8 cellular contexts compared by ENCODE assay signal in genomic region chr6:44297063-44298038, GRCh38. TPM values are rescaled to one million over a fixed set of nuclear protein-coding genes. Genes with fewer than 3 reads are reported as not detected.
A peak's percentile ranks its signal among the peaks of the same experiment; 100 is the strongest.
DNase-seq lines count a peak whose midpoint lies in the region; ATAC-seq, FAIRE-seq and TF ChIP-seq lines count a peak whose summit lies in the region.
"Had no signal": no experiment of that assay in that cellular context is flagged by ENCODE, and none has a peak within 500 bp of the region (broad histone marks: within the 10 kb centered on the region; RNA-seq: fewer than 3 reads in every experiment).

No MANE protein-coding gene starts in this region.

- no peak overlapping the region for H2BK20ac ChIP-seq in H9 (ENCODE audit: low read depth, low read length, poor library complexity, severe bottlenecking)

- H3K79me1 ChIP-seq in H9 (ENCODE audit: insufficient read depth, low read depth, low read length, poor library complexity, severe bottlenecking): no peaks in the 10 kb centered on the region

- H3K9ac ChIP-seq in H9 (ENCODE audit: extremely low read depth, insufficient read length, low read length) (no peak overlapping the region), SK-N-MC (ENCODE audit: insufficient read length) (no peak overlapping the region), astrocyte (ENCODE audit: low read length) (no peak overlapping the region)

- H3K9me3 ChIP-seq in H9 (ENCODE audit: control insufficient read depth, low read depth, low read length) (no peaks in the 10 kb centered on the region), SK-N-MC (ENCODE audit: low read depth, low read length) (no peaks in the 10 kb centered on the region), astrocyte (ENCODE audit: insufficient read depth, low read depth, low read length) (peaks cover 3% of the 10 kb centered on the region), hepatocyte (ENCODE audit: low read depth) (no peaks in the 10 kb centered on the region)
- H3K9me3 ChIP-seq: SJSA1 had no signal

- no peak overlapping the region for H3K18ac ChIP-seq in H9 (ENCODE audit: insufficient read length, low read depth, low read length)

- no peak overlapping the region for H3K27ac ChIP-seq in H9 (ENCODE audit: insufficient read length, low read depth, low read length)
- H3K27ac ChIP-seq in SK-N-MC: no peak overlapping the region
- H3K27ac ChIP-seq in astrocyte (ENCODE audit: low read depth, low read length): no peak overlapping the region
- no peak overlapping the region for H3K27ac ChIP-seq in hepatocyte
- H3K27ac ChIP-seq: SJSA1 had no signal

- H4K20me1 ChIP-seq in H9 (ENCODE audit: control insufficient read depth, insufficient read depth, insufficient read length) (no peaks in the 10 kb centered on the region), astrocyte (ENCODE audit: insufficient read depth, low read length) (peaks cover 21% of the 10 kb centered on the region), hepatocyte (ENCODE audit: insufficient read depth, poor library complexity, severe bottlenecking) (no peaks in the 10 kb centered on the region)

- peak overlapping the region; percentile 74 for H3K4me3 ChIP-seq in SK-N-MC
- peak overlapping the region; percentile 33 for H3K4me3 ChIP-seq in astrocyte (ENCODE audit: insufficient read depth, low read depth, low read length)
- H3K4me3 ChIP-seq in hepatocyte: peak overlapping the region; percentile 36
- H3K4me3 ChIP-seq: SJSA1 had no signal

- H3K27me3 Mint-ChIP-seq in H9 (ENCODE audit: low read depth) (peaks cover 48% of the 10 kb centered on the region), astrocyte (ENCODE audit: low read depth, unreplicated experiment) (peaks cover 55% of the 10 kb centered on the region)

- H3K27ac Mint-ChIP-seq in H9: peak overlapping the region in 1 of 3 experiments; percentile 52; a peak in 1 of 7 replicates
- peak overlapping the region; percentile 41 for H3K27ac Mint-ChIP-seq in astrocyte (ENCODE audit: unreplicated experiment)

- H3K9me3 Mint-ChIP-seq in H9 (no peaks in the 10 kb centered on the region), astrocyte (ENCODE audit: unreplicated experiment) (peaks cover 5% of the 10 kb centered on the region)

- peaks cover 13 to 14% of the 10 kb centered on the region in 2 experiments for H3K4me1 Mint-ChIP-seq in H9
- peaks cover 1% of the 10 kb centered on the region for H3K4me1 Mint-ChIP-seq in astrocyte (ENCODE audit: low read depth, unreplicated experiment)

- H3K4me1 ChIP-seq in H9 (ENCODE audit: insufficient read depth, low read length) (no peaks in the 10 kb centered on the region), astrocyte (ENCODE audit: insufficient read depth, low read length) (peaks cover 12% of the 10 kb centered on the region), hepatocyte (ENCODE audit: insufficient read depth) (peaks cover 3% of the 10 kb centered on the region)

- H3K4me3 Mint-ChIP-seq in H9: peak overlapping the region; percentile 65 to 83
- H3K4me3 Mint-ChIP-seq in astrocyte (ENCODE audit: unreplicated experiment): peak overlapping the region; percentile 78

- H2BK12ac ChIP-seq in H9 (ENCODE audit: insufficient read length, low read depth, low read length): no peak overlapping the region

- H4K8ac ChIP-seq in H9 (replicated peaks; ENCODE audit: insufficient read length, low read depth, low read length): no peak overlapping the region

- H3K23ac ChIP-seq in H9 (ENCODE audit: insufficient read length, low read depth, low read length): no peak overlapping the region

- WGBS in H9 (ENCODE audit: extremely low coverage, insufficient read length, low lambda C conversion rate): no CpG with 5 or more reads among the region's 86 CpGs
- 2% methylated on average over 85 of the region's 86 CpGs for WGBS in hepatocyte (ENCODE audit: low lambda C conversion rate, missing lambda C conversion rate)

- TF ChIP-seq CTCF in H9 (conservative IDR thresholded peaks at IDR 0.05) (no peak), astrocyte (IDR thresholded peaks at IDR 0.05; ENCODE audit: insufficient read depth, low read depth, low read length) (no peak), hepatocyte (IDR thresholded peaks at IDR 0.05; ENCODE audit: poor library complexity) (no peak)

- H3K14ac ChIP-seq in H9 (ENCODE audit: insufficient read depth, low read length): peak overlapping the region; percentile 21; the same call in 1 of the 2 replicates

- H2BK120ac ChIP-seq in H9 (ENCODE audit: low read depth, low read length, poor library complexity, severe bottlenecking): no peak overlapping the region

- H3K4ac ChIP-seq in H9 (ENCODE audit: low read depth, low read length): no peak overlapping the region

- H2AFZ ChIP-seq in H9 (ENCODE audit: low read length) (no peak overlapping the region), astrocyte (ENCODE audit: low read depth, low read length) (no peak overlapping the region), hepatocyte (no peak overlapping the region)

- no peak overlapping the region for H2BK5ac ChIP-seq in H9 (ENCODE audit: insufficient read length, low read length)

- no peaks in the 10 kb centered on the region for H3K9me2 ChIP-seq in hepatocyte (replicated peaks; ENCODE audit: insufficient read depth)

- no peak overlapping the region for H4K5ac ChIP-seq in H9 (ENCODE audit: insufficient read length, low read depth, low read length)

- H3K4me2 ChIP-seq in H9 (ENCODE audit: insufficient read depth, insufficient read length, low read length) (peak overlapping the region; percentile 89), astrocyte (ENCODE audit: low read length) (peak overlapping the region; percentile 80), hepatocyte (peak overlapping the region; percentile 100)

- no peak overlapping the region for H4K91ac ChIP-seq in H9 (ENCODE audit: insufficient read length, low read depth, low read length)

- intact Hi-C loops in sciatic nerve (cut with DNase I): no loop called here

- H3K27me3 ChIP-seq in H9 (ENCODE audit: insufficient read depth, low read length) (no peaks in the 10 kb centered on the region; the same call in 1 of the 2 replicates), astrocyte (ENCODE audit: insufficient read depth, low read length) (peaks cover 43% of the 10 kb centered on the region), hepatocyte (peaks cover 55% of the 10 kb centered on the region)

- H2AK5ac ChIP-seq in H9 (ENCODE audit: insufficient read length, low read length): no peak overlapping the region

- H3K36me3 Mint-ChIP-seq in H9 (ENCODE audit: insufficient read depth in 1 of 3, low read depth in 3 of 3) (peaks cover 21 to 32% (median 25%) of the 10 kb centered on the region in 3 experiments; a peak in 6 of 7 replicates), astrocyte (ENCODE audit: low read depth, unreplicated experiment) (peaks cover 23% of the 10 kb centered on the region)

- FAIRE-seq in astrocyte (lab: Jason Lieb, UNC): no peak

- H3K23me2 ChIP-seq in H9 (ENCODE audit: insufficient read length, low read depth, low read length, poor library complexity, severe bottlenecking): peaks cover 10% of the 10 kb centered on the region

- no peak overlapping the region for H2BK15ac ChIP-seq in H9 (ENCODE audit: low read depth, low read length)

- H3K79me2 ChIP-seq in H9 (ENCODE audit: insufficient read depth, low read length) (no peaks in the 10 kb centered on the region), astrocyte (ENCODE audit: insufficient read depth, low read length) (no peaks in the 10 kb centered on the region), hepatocyte (no peaks in the 10 kb centered on the region)

- DNase-seq in H9 (peak; percentile 56), SK-N-MC (ENCODE audit: low read depth, low spot score) (no peak), astrocyte (ENCODE audit: low read depth) (no peak), hepatocyte (ENCODE audit: low spot score) (peak; percentile 70), sciatic nerve (ENCODE audit: low spot score) (no peak)

- no peak overlapping the region for H3K56ac ChIP-seq in H9 (ENCODE audit: insufficient read length, low read depth, low read length)

- no peak overlapping the region for H3T11ph ChIP-seq in H9 (ENCODE audit: low read length)

- ATAC-seq in sciatic nerve (peak; percentile 73), GM18909 (IDR thresholded peaks at IDR 0.05; ENCODE audit: poor library complexity, unreplicated experiment) (no peak), HG03457 (IDR thresholded peaks at IDR 0.05; ENCODE audit: unreplicated experiment) (no peak)

- peaks cover 17% of the 10 kb centered on the region; the same call in 1 of the 2 replicates for H3K36me3 ChIP-seq in SK-N-MC (ENCODE audit: insufficient read depth, low read length)
- no peaks in the 10 kb centered on the region for H3K36me3 ChIP-seq in astrocyte (ENCODE audit: insufficient read depth, low read length)
- H3K36me3 ChIP-seq in hepatocyte (replicated peaks; ENCODE audit: insufficient read depth, low read depth): no peaks in the 10 kb centered on the region

RNA-seq across cellular contexts. Expression of gene AARS2, which starts 15.8 kb away (rescaled TPM):
- total RNA-seq in H9 (2021) (21.7 and 22.1 TPM in 2 replicates), astrocyte (10.9 and 12.3 TPM in 2 replicates), hepatocyte (8.8 and 12.6 TPM in 2 replicates), sciatic nerve (13.3 TPM)
- polyA plus RNA-seq in hepatocyte: 11.9 and 17.6 TPM in 2 replicates

RNA-seq across cellular contexts. Expression of gene TMEM151B, which starts 27.1 kb away (rescaled TPM):
- 2.4 and 2.7 TPM in 2 replicates for total RNA-seq in H9 (2021)
- total RNA-seq in astrocyte: 0.07 and 0.09 TPM in 2 replicates
- total RNA-seq in hepatocyte: 0.30 and 0.44 TPM in 2 replicates
- 0.30 and 1.0 TPM in 2 replicates for polyA plus RNA-seq in hepatocyte
- not detected for total RNA-seq in sciatic nerve
- total RNA-seq: SJSA1 had no signal

RNA-seq across cellular contexts. Expression of gene NFKBIE, which starts 32.0 kb away (rescaled TPM):
- total RNA-seq in H9 (2021) (9.7 and 12.1 TPM in 2 replicates), astrocyte (10.1 and 11.0 TPM in 2 replicates), hepatocyte (13.2 and 16.7 TPM in 2 replicates), sciatic nerve (9.1 TPM)
- polyA plus RNA-seq in hepatocyte: 9.6 and 14.0 TPM in 2 replicates

RNA-seq across cellular contexts. Expression of gene SLC35B2, which starts 40.0 kb away (rescaled TPM):
- total RNA-seq in H9 (2021) (34.5 and 36.1 TPM in 2 replicates), astrocyte (61.8 and 66.6 TPM in 2 replicates), hepatocyte (73.0 and 74.1 TPM in 2 replicates), sciatic nerve (26.8 TPM)
- 92.9 and 104 TPM in 2 replicates for polyA plus RNA-seq in hepatocyte

RNA-seq across cellular contexts. Expression of gene SPATS1, which starts 45.1 kb away (rescaled TPM):
- total RNA-seq in H9 (2021) (not detected in 2 replicates), astrocyte (not detected in 2 replicates), hepatocyte (not detected in 2 replicates), sciatic nerve (not detected)
- polyA plus RNA-seq in hepatocyte: not detected in 2 replicates
- total RNA-seq: SJSA1 had no signal

Comparison
In these comparisons a context has a peak if more than half of its experiments do, and no peak if none do; other contexts are left out.
1. DNase-seq: peak in H9 (single experiment) and hepatocyte (single experiment); none in SK-N-MC (single experiment), astrocyte (single experiment) and sciatic nerve (single experiment).
2. Peak in every context shown above with its lines, with median percentiles within 50 percentile points of each other: H3K4me2 ChIP-seq and H3K4me3 ChIP-seq.